Comparison of ENCODE assay signal across 7 cellular contexts in genomic region chr18:63564021-63564420, GRCh38. TPM values are rescaled to one million over a fixed set of nuclear protein-coding genes. Genes with fewer than 3 reads are reported as not detected.
"Had no signal": no experiment of that assay in that cellular context is flagged by ENCODE, and none has a peak within 500 bp of the region (broad histone marks: within the 10 kb centered on the region; RNA-seq: fewer than 3 reads in every experiment).

No MANE protein-coding gene starts in this region.

- H3K4me3 Mint-ChIP-seq: H9 had no signal

- H3K9me3 Mint-ChIP-seq: H9 had no signal

- DNase-seq: GM23248, H9, HCEC 1CT, IMR-90 had no signal

- H3K4me3 ChIP-seq: GM23248, K562 had no signal

- H3K27ac ChIP-seq: GM23248 had no signal

RNA-seq across cellular contexts. Expression of gene SERPINB12, which starts 21.9 kb away (rescaled TPM):
- total RNA-seq: GM23248, H1, H9, HT-29, IMR-90, K562 had no signal

RNA-seq across cellular contexts. Expression of gene SERPINB13, which starts 23.1 kb away (rescaled TPM):
- total RNA-seq: GM23248, H1, H9, HT-29, IMR-90, K562 had no signal
